Comparison of ENCODE assay signal across 14 cellular contexts in genomic region chr17:59803377-59803757, GRCh38.
A peak's percentile ranks its signal among the peaks of the same experiment; 100 is the strongest.
DNase-seq lines count a peak whose midpoint lies in the region; ATAC-seq and TF ChIP-seq lines count a peak whose summit lies in the region.
"Had no signal": no experiment of that assay in that cellular context is flagged by ENCODE, and none has a peak within 500 bp of the region (broad histone marks: within the 10 kb centered on the region; RNA-seq: fewer than 3 reads in every experiment).

No MANE protein-coding gene starts in this region.

- H3K79me2 ChIP-seq in hepatocyte, result peaks cover 2% of the 10 kb centered on the region

- no peaks in the 10 kb centered on the region for H3K27me3 Mint-ChIP-seq in activated T-cell treated with anti-CD3 and anti-CD28 coated beads, Interleukin-2, amount 50 U/mL, for 24 hours
- H3K27me3 Mint-ChIP-seq in stimulated activated memory B cell treated with anti-CD40 and anti-IgM and Interleukin-4, amounts not matched to agents 10 μg/mL and 1 μg/mL and 100 μg/mL, for 72 hours, result no peaks in the 10 kb centered on the region
- no peaks in the 10 kb centered on the region for H3K27me3 Mint-ChIP-seq in activated naive CD4-positive, alpha-beta T cell treated with anti-CD3 and anti-CD28 coated beads for 36 hours (ENCODE audit: low read depth)

- H3K27ac ChIP-seq in hepatocyte, result peak overlapping the region; percentile 57
- no peak overlapping the region for H3K27ac ChIP-seq in substantia nigra (ENCODE audit: low read depth, low read length, poor library complexity, severe bottlenecking)
- H3K27ac ChIP-seq: adrenal gland, coronary artery had no signal

- CTCF ChIA-PET in activated naive CD4-positive, alpha-beta T cell treated with anti-CD3 and anti-CD28 coated beads for 36 hours (lab: Charles Lee), result interaction anchor here (0.9 kb wide), 1 partner anchor 11 kb away, joined by 4 read pairs; no protein-coding TSS in a partner anchor

- no peaks in the 10 kb centered on the region for H4K20me1 ChIP-seq in hepatocyte (ENCODE audit: insufficient read depth, poor library complexity, severe bottlenecking)

- no peaks in the 10 kb centered on the region for H3K36me3 ChIP-seq in hepatocyte (replicated peaks; ENCODE audit: insufficient read depth, low read depth)
- H3K36me3 ChIP-seq: adrenal gland, HAP-1 had no signal

- peak overlapping the region; percentile 12 for H3K27ac Mint-ChIP-seq in activated T-cell treated with anti-CD3 and anti-CD28 coated beads, Interleukin-2, amount 50 U/mL, for 24 hours
- peak overlapping the region; percentile 46 for H3K27ac Mint-ChIP-seq in stimulated activated memory B cell treated with anti-CD40 and anti-IgM and Interleukin-4, amounts not matched to agents 10 μg/mL and 1 μg/mL and 100 μg/mL, for 72 hours
- no peak overlapping the region for H3K27ac Mint-ChIP-seq in activated naive CD4-positive, alpha-beta T cell treated with anti-CD3 and anti-CD28 coated beads for 36 hours

- intact Hi-C loops in activated naive CD4-positive, alpha-beta T cell treated with anti-CD3 and anti-CD28 coated beads for 36 hours (cut with micrococcal nuclease), result no loop called here

- H3K4me1 Mint-ChIP-seq in activated T-cell treated with anti-CD3 and anti-CD28 coated beads, Interleukin-2, amount 50 U/mL, for 24 hours (ENCODE audit: low read depth), result peaks cover 25% of the 10 kb centered on the region
- peaks cover 9% of the 10 kb centered on the region for H3K4me1 Mint-ChIP-seq in stimulated activated memory B cell treated with anti-CD40 and anti-IgM and Interleukin-4, amounts not matched to agents 10 μg/mL and 1 μg/mL and 100 μg/mL, for 72 hours
- H3K4me1 Mint-ChIP-seq in activated naive CD4-positive, alpha-beta T cell treated with anti-CD3 and anti-CD28 coated beads for 36 hours (ENCODE audit: low read depth), result peaks cover 25% of the 10 kb centered on the region

- no peaks in the 10 kb centered on the region for H3K27me3 ChIP-seq in hepatocyte
- H3K27me3 ChIP-seq: adrenal gland had no signal

- H2AFZ ChIP-seq in hepatocyte, result no peak overlapping the region

- H3K36me3 Mint-ChIP-seq in activated T-cell treated with anti-CD3 and anti-CD28 coated beads, Interleukin-2, amount 50 U/mL, for 24 hours (ENCODE audit: low read depth), result peaks cover 17% of the 10 kb centered on the region
- no peaks in the 10 kb centered on the region for H3K36me3 Mint-ChIP-seq in stimulated activated memory B cell treated with anti-CD40 and anti-IgM and Interleukin-4, amounts not matched to agents 10 μg/mL and 1 μg/mL and 100 μg/mL, for 72 hours
- peaks cover 3% of the 10 kb centered on the region for H3K36me3 Mint-ChIP-seq in activated naive CD4-positive, alpha-beta T cell treated with anti-CD3 and anti-CD28 coated beads for 36 hours (ENCODE audit: low read depth)

- no peak for TF ChIP-seq CTCF in hepatocyte (IDR thresholded peaks at IDR 0.05; ENCODE audit: poor library complexity)

- DNase-seq in activated T-cell treated with anti-CD3 and anti-CD28 coated beads, Interleukin-2, amount 50 U/mL, for 24 hours, result no peak
- DNase-seq in activated T-cell treated with anti-CD3 and anti-CD28 coated beads for 4 hours, result no peak
- peak; percentile 42 for DNase-seq in OCI-M1 (lab: John Stamatoyannopoulos, UW)
- DNase-seq in hepatocyte (ENCODE audit: low spot score), result no peak
- no peak for DNase-seq in SK-N-DZ (ENCODE audit: low spot score)
- DNase-seq in activated naive CD4-positive, alpha-beta T cell treated with anti-CD3 and anti-CD28 coated beads for 36 hours, result no peak
- DNase-seq in substantia nigra (lab: John Stamatoyannopoulos, UW), result no peak
- DNase-seq: activated CD4-positive, CD25-positive, alpha-beta regulatory T cell; activated CD8-positive, alpha-beta memory T cell treated with anti-CD3 and anti-CD28 coated beads, Interleukin-2, amount 50 U/mL, for 4 hours; adrenal gland; hippocampal formation had no signal

- H3K9me3 Mint-ChIP-seq in activated T-cell treated with anti-CD3 and anti-CD28 coated beads, Interleukin-2, amount 50 U/mL, for 24 hours, result no peaks in the 10 kb centered on the region
- no peaks in the 10 kb centered on the region for H3K9me3 Mint-ChIP-seq in stimulated activated memory B cell treated with anti-CD40 and anti-IgM and Interleukin-4, amounts not matched to agents 10 μg/mL and 1 μg/mL and 100 μg/mL, for 72 hours
- no peaks in the 10 kb centered on the region for H3K9me3 Mint-ChIP-seq in activated naive CD4-positive, alpha-beta T cell treated with anti-CD3 and anti-CD28 coated beads for 36 hours

- WGBS in hepatocyte (ENCODE audit: low lambda C conversion rate, missing lambda C conversion rate), result 75% methylated on average over 2 of the region's 2 CpGs

- H3K4me3 Mint-ChIP-seq in activated T-cell treated with anti-CD3 and anti-CD28 coated beads, Interleukin-2, amount 50 U/mL, for 24 hours, result no peak overlapping the region
- no peak overlapping the region for H3K4me3 Mint-ChIP-seq in stimulated activated memory B cell treated with anti-CD40 and anti-IgM and Interleukin-4, amounts not matched to agents 10 μg/mL and 1 μg/mL and 100 μg/mL, for 72 hours
- H3K4me3 Mint-ChIP-seq in activated naive CD4-positive, alpha-beta T cell treated with anti-CD3 and anti-CD28 coated beads for 36 hours, result no peak overlapping the region

- H3K4me3 ChIP-seq in hepatocyte, result no peak overlapping the region
- H3K4me3 ChIP-seq: adrenal gland, coronary artery, HAP-1 had no signal

- no peak for ATAC-seq in stimulated activated memory B cell treated with anti-CD40 and anti-IgM and Interleukin-4, amounts not matched to agents 10 μg/mL and 1 μg/mL and 100 μg/mL, for 72 hours

- peak overlapping the region; percentile 7 for H3K4me2 ChIP-seq in hepatocyte

- H3K9me2 ChIP-seq in hepatocyte (replicated peaks; ENCODE audit: insufficient read depth), result no peaks in the 10 kb centered on the region

- H3K9me3 ChIP-seq in hepatocyte (ENCODE audit: low read depth), result no peaks in the 10 kb centered on the region
- H3K9me3 ChIP-seq: adrenal gland, HAP-1 had no signal

- no peaks in the 10 kb centered on the region for H3K4me1 ChIP-seq in hepatocyte (ENCODE audit: insufficient read depth)
- H3K4me1 ChIP-seq: HAP-1 had no signal
